In genomic region chr11:117796456-117797428, GRCh38 we compare ENCODE assay signal across 8 cellular contexts. TPM values are rescaled to one million over a fixed set of nuclear protein-coding genes. Genes with fewer than 3 reads are reported as not detected.
DNase-seq lines count a peak whose midpoint lies in the region; ATAC-seq and TF ChIP-seq lines count a peak whose summit lies in the region.

A gene with protein sequence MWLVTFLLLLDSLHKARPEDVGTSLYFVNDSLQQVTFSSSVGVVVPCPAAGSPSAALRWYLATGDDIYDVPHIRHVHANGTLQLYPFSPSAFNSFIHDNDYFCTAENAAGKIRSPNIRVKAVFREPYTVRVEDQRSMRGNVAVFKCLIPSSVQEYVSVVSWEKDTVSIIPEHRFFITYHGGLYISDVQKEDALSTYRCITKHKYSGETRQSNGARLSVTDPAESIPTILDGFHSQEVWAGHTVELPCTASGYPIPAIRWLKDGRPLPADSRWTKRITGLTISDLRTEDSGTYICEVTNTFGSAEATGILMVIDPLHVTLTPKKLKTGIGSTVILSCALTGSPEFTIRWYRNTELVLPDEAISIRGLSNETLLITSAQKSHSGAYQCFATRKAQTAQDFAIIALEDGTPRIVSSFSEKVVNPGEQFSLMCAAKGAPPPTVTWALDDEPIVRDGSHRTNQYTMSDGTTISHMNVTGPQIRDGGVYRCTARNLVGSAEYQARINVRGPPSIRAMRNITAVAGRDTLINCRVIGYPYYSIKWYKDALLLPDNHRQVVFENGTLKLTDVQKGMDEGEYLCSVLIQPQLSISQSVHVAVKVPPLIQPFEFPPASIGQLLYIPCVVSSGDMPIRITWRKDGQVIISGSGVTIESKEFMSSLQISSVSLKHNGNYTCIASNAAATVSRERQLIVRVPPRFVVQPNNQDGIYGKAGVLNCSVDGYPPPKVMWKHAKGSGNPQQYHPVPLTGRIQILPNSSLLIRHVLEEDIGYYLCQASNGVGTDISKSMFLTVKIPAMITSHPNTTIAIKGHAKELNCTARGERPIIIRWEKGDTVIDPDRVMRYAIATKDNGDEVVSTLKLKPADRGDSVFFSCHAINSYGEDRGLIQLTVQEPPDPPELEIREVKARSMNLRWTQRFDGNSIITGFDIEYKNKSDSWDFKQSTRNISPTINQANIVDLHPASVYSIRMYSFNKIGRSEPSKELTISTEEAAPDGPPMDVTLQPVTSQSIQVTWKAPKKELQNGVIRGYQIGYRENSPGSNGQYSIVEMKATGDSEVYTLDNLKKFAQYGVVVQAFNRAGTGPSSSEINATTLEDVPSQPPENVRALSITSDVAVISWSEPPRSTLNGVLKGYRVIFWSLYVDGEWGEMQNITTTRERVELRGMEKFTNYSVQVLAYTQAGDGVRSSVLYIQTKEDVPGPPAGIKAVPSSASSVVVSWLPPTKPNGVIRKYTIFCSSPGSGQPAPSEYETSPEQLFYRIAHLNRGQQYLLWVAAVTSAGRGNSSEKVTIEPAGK (N-terminal part only) (minus strand): TSS chr11:117797216. CDS start chr11:117797079, 137 bp downstream.

- H3K4me3 Mint-ChIP-seq in stimulated activated memory B cell treated with anti-CD40 and anti-IgM and Interleukin-4, amounts not matched to agents 10 μg/mL and 1 μg/mL and 100 μg/mL, for 72 hours = peak within 1 kb of the TSS; percentile 48

- peak within 1 kb of the TSS; percentile 17 to 40 for H3K4me3 ChIP-seq in ascending aorta

- no peaks in the 10 kb centered on the region for H3K36me3 ChIP-seq in ascending aorta

- intact Hi-C loops in ascending aorta (cut with DNase I) = no loop called here

- no peaks in the 10 kb centered on the region for H3K9me3 Mint-ChIP-seq in stimulated activated memory B cell treated with anti-CD40 and anti-IgM and Interleukin-4, amounts not matched to agents 10 μg/mL and 1 μg/mL and 100 μg/mL, for 72 hours

- peaks cover 67% of the 10 kb centered on the region for H3K27me3 Mint-ChIP-seq in stimulated activated memory B cell treated with anti-CD40 and anti-IgM and Interleukin-4, amounts not matched to agents 10 μg/mL and 1 μg/mL and 100 μg/mL, for 72 hours

- peak; percentile 61 for ATAC-seq in stimulated activated memory B cell treated with anti-CD40 and anti-IgM and Interleukin-4, amounts not matched to agents 10 μg/mL and 1 μg/mL and 100 μg/mL, for 72 hours
- no peak for ATAC-seq in GM18511 (IDR thresholded peaks at IDR 0.05; ENCODE audit: unreplicated experiment)

- H3K27me3 ChIP-seq in ascending aorta (no peaks in the 10 kb centered on the region), layer of hippocampus (ENCODE audit: control insufficient read depth, insufficient read depth, low read length) (peaks cover 6% of the 10 kb centered on the region)

- no peak within 1 kb of the TSS for H3K27ac Mint-ChIP-seq in stimulated activated memory B cell treated with anti-CD40 and anti-IgM and Interleukin-4, amounts not matched to agents 10 μg/mL and 1 μg/mL and 100 μg/mL, for 72 hours

- no peaks in the 10 kb centered on the region for H3K36me3 Mint-ChIP-seq in stimulated activated memory B cell treated with anti-CD40 and anti-IgM and Interleukin-4, amounts not matched to agents 10 μg/mL and 1 μg/mL and 100 μg/mL, for 72 hours

- peaks cover 17% of the 10 kb centered on the region for H3K4me1 Mint-ChIP-seq in stimulated activated memory B cell treated with anti-CD40 and anti-IgM and Interleukin-4, amounts not matched to agents 10 μg/mL and 1 μg/mL and 100 μg/mL, for 72 hours

- no peaks in the 10 kb centered on the region for H3K9me3 ChIP-seq in ascending aorta

- H3K4me1 ChIP-seq in ascending aorta = peaks cover 0 to 2% of the 10 kb centered on the region in 2 donors

- H3K27ac ChIP-seq in ascending aorta = no peak within 1 kb of the TSS
- peak within 1 kb of the TSS; percentile 80 for H3K27ac ChIP-seq in layer of hippocampus (ENCODE audit: low read depth, low read length)

- TF ChIP-seq CTCF in ascending aorta (IDR thresholded peaks at IDR 0.05) = no peak

- DNase-seq in stimulated activated CD4-positive, alpha-beta T cell treated with anti-CD3 and anti-CD28 coated beads, Interleukin-12 subunit alpha, Interleukin-12 subunit beta, amount 100 ng/mL, for 4 hours = peak; percentile 50
- no peak for DNase-seq in stimulated activated CD4-positive, alpha-beta T cell treated with anti-CD3 and anti-CD28 coated beads, Interleukin-1b, Interleukin-23, amount 100 ng/mL, for 48 hours
- DNase-seq in ascending aorta (ENCODE audit: low spot score in 2 of 2) (no peak), mesenteric fat pad (ENCODE audit: low spot score) (no peak), kidney glomerular epithelial cell (lab: John Stamatoyannopoulos, UW) (no peak)

RNA-seq across cellular contexts. Expression of the gene that starts here (rescaled TPM):
- total RNA-seq in ascending aorta (not detected), mesenteric fat pad (0.45 TPM)
